8 cellular contexts compared by ENCODE assay signal in genomic region chr6:46652232-46652602, GRCh38. TPM values are rescaled to one million over a fixed set of nuclear protein-coding genes. Genes with fewer than 3 reads are reported as not detected.
DNase-seq lines count a peak whose midpoint lies in the region; ATAC-seq and TF ChIP-seq lines count a peak whose summit lies in the region.

No MANE protein-coding gene starts in this region.

- TF ChIP-seq EP300 in stomach (IDR thresholded peaks at IDR 0.05) = no peak

- 0 to 4% (median 2%) methylated on average over 6 of the region's 6 CpGs for WGBS in stomach, 5 donors

- TF ChIP-seq POLR2A in stomach (IDR thresholded peaks at IDR 0.05) = no peak

- peak overlapping the region; percentile 84 for H3K4me3 Mint-ChIP-seq in activated naive CD8-positive, alpha-beta T cell treated with anti-CD3 and anti-CD28 coated beads for 36 hours

- DNase-seq in NCI-H82 (lab: John Stamatoyannopoulos, UW) = peak; percentile 44
- DNase-seq in NCI-H82 treated with DMSO at 0.1 percent for 48 hours (lab: John Stamatoyannopoulos, UW; ENCODE audit: unreplicated experiment) = no peak
- DNase-seq in activated naive CD8-positive, alpha-beta T cell treated with anti-CD3 and anti-CD28 coated beads for 36 hours = no peak
- DNase-seq in stomach = no peak
- DNase-seq in activated CD8-positive, alpha-beta memory T cell treated with anti-CD3 and anti-CD28 coated beads, Interleukin-2, amount 50 U/mL, for 48 hours = no peak

- intact Hi-C loops in stomach (cut with DNase I; ENCODE audit: low total_unique reads) = no loop called here

- H3K27me3 Mint-ChIP-seq in activated naive CD8-positive, alpha-beta T cell treated with anti-CD3 and anti-CD28 coated beads for 36 hours = peaks cover 73% of the 10 kb centered on the region

- H3K9me3 ChIP-seq in iPS-20b (ENCODE audit: insufficient read depth, low read depth, low read length) (no peaks in the 10 kb centered on the region), stomach (no peaks in the 10 kb centered on the region)

- H3K36me3 ChIP-seq in iPS-20b (ENCODE audit: insufficient read depth, low read depth, low read length) = no peaks in the 10 kb centered on the region
- peaks cover 0 to 9% (median 2%) of the 10 kb centered on the region in 4 donors for H3K36me3 ChIP-seq in stomach

- H3K27me3 ChIP-seq in iPS-20b (ENCODE audit: insufficient read depth, low read length) (peaks cover 24% of the 10 kb centered on the region), stomach (no peaks in the 10 kb centered on the region)

- ATAC-seq in HG02610 (IDR thresholded peaks at IDR 0.05; ENCODE audit: unreplicated experiment) = no peak
- no peak for ATAC-seq in HG03097 (IDR thresholded peaks at IDR 0.05; ENCODE audit: low FRiP score, unreplicated experiment)

- peak overlapping the region; percentile 77; the same call in 1 of the 2 replicates for H3K9ac ChIP-seq in iPS-20b (ENCODE audit: low read depth, low read length)

- H3K27ac Mint-ChIP-seq in activated naive CD8-positive, alpha-beta T cell treated with anti-CD3 and anti-CD28 coated beads for 36 hours = no peak overlapping the region

- H3K27ac ChIP-seq in iPS-20b (ENCODE audit: low read length) (no peak overlapping the region), stomach (peak overlapping the region; percentile 22 to 92 (median 86))

- H3K4me3 ChIP-seq in iPS-20b (ENCODE audit: low read length) (peak overlapping the region; percentile 81), stomach (peak overlapping the region; percentile 82 to 92 (median 88))

- peaks cover 9% of the 10 kb centered on the region for H3K4me1 Mint-ChIP-seq in activated naive CD8-positive, alpha-beta T cell treated with anti-CD3 and anti-CD28 coated beads for 36 hours

- no peaks in the 10 kb centered on the region for H3K36me3 Mint-ChIP-seq in activated naive CD8-positive, alpha-beta T cell treated with anti-CD3 and anti-CD28 coated beads for 36 hours

- no peak for TF ChIP-seq CTCF in stomach (IDR thresholded peaks at IDR 0.05)

- no peaks in the 10 kb centered on the region for H3K9me3 Mint-ChIP-seq in activated naive CD8-positive, alpha-beta T cell treated with anti-CD3 and anti-CD28 coated beads for 36 hours

- H3K4me1 ChIP-seq in iPS-20b (ENCODE audit: insufficient read depth, low read length) = no peaks in the 10 kb centered on the region
- peaks cover 0 to 37% (median 24%) of the 10 kb centered on the region in 4 donors for H3K4me1 ChIP-seq in stomach

RNA-seq across cellular contexts. Expression of gene CYP39A1, which starts 0.4 kb away (rescaled TPM):
- not detected for total RNA-seq in activated naive CD8-positive, alpha-beta T cell treated with anti-CD3 and anti-CD28 coated beads for 36 hours
- total RNA-seq in stomach = 10 to 100 TPM in 1 of 5 donors, 1 to 10 TPM in 3, not detected in 1; 1.8 to 11.6 (median 7.9) TPM
- polyA plus RNA-seq in stomach = 1 to 10 TPM; 4.7 to 8.2 (median 5.9) TPM

RNA-seq across cellular contexts. Expression of gene SLC25A27, which starts 0.6 kb away (rescaled TPM):
- 1 to 10 TPM; 1.5 to 2.1 TPM for total RNA-seq in activated naive CD8-positive, alpha-beta T cell treated with anti-CD3 and anti-CD28 coated beads for 36 hours
- 10 to 100 TPM in 4 of 5 donors, 1 to 10 TPM in 1; 6.7 to 55.8 (median 46.1) TPM for total RNA-seq in stomach
- polyA plus RNA-seq in stomach = 10 to 100 TPM in 1 of 3 donors, 1 to 10 TPM in 2; 1.6 to 35.3 (median 4.6) TPM

RNA-seq across cellular contexts. Expression of gene TDRD6, which starts 35.5 kb away (rescaled TPM):
- not detected for total RNA-seq in activated naive CD8-positive, alpha-beta T cell treated with anti-CD3 and anti-CD28 coated beads for 36 hours
- total RNA-seq in stomach = 1 to 10 TPM in 1 of 5 donors, under 1 TPM in 1, not detected in 3; 0.89 to 1.5 TPM
- under 1 TPM in 1 of 3 donors, not detected in 2; 0.48 TPM for polyA plus RNA-seq in stomach
